Comparison of ENCODE assay signal across 17 cellular contexts in genomic region chr2:105490956-105491355, GRCh38.
DNase-seq lines count a peak whose midpoint lies in the region; ATAC-seq, FAIRE-seq and TF ChIP-seq lines count a peak whose summit lies in the region.
"Had no signal": no experiment of that assay in that cellular context is flagged by ENCODE, and none has a peak within 500 bp of the region (broad histone marks: within the 10 kb centered on the region; RNA-seq: fewer than 3 reads in every experiment).

No MANE protein-coding gene starts in this region.

- TF ChIP-seq CTCF in liver (IDR thresholded peaks at IDR 0.05; ENCODE audit: low read depth, low read length, missing input control) (no peak), HepG2 (CRISPR knock-in tag; IDR thresholded peaks at IDR 0.05) (no peak), Panc1 (IDR thresholded peaks at IDR 0.05) (no peak), sigmoid colon (IDR thresholded peaks at IDR 0.05) (no peak)

- BruUV-seq in HepG2 (replicated peaks; lab: Mats Ljungman, UMichigan) (no TSS peak), Panc1 (replicated peaks; lab: Mats Ljungman, UMichigan) (no TSS peak)

- TF ChIP-seq RAD21 in liver (IDR thresholded peaks at IDR 0.05): peak; percentile 42 to 45
- no peak for TF ChIP-seq RAD21 in HepG2 (CRISPR knock-in tag; IDR thresholded peaks at IDR 0.05)

- no peak overlapping the region for H3K4me3 ChIP-seq in liver (ENCODE audit: low read depth in 1 of 3, low read length in 3 of 3)
- no peak overlapping the region for H3K4me3 ChIP-seq in HepG2 (replicated peaks in 1 of 3; ENCODE audit: insufficient read depth in 1 of 3, low read depth in 2 of 3, low read length in 3 of 3)
- H3K4me3 ChIP-seq in Panc1 (ENCODE audit: low read depth in 2 of 2, low read length in 2 of 2): no peak overlapping the region
- no peak overlapping the region for H3K4me3 ChIP-seq in sigmoid colon
- H3K4me3 ChIP-seq: GM23338, SJSA1 had no signal

- no peak for DNase-seq in HepG2 (ENCODE audit: low spot score)
- DNase-seq in Panc1 (ENCODE audit: low read depth, low spot score): no peak
- DNase-seq in mucosa of gallbladder (ENCODE audit: low spot score): peak; percentile 57
- no peak for DNase-seq in sigmoid colon
- no peak for DNase-seq in T-helper 2 cell
- DNase-seq: AML-193; CD4-positive, alpha-beta T cell; DND-41; GDM1; NCI-H1694; NCI-H82 had no signal

- no peak overlapping the region for H3K9ac ChIP-seq in liver (ENCODE audit: low read depth in 1 of 2, low read length in 2 of 2)
- no peak overlapping the region for H3K9ac ChIP-seq in HepG2 (ENCODE audit: insufficient read depth, low read depth, low read length)

- TF ChIP-seq EP300 in HepG2 (IDR thresholded peaks at IDR 0.05; ENCODE audit: low read depth in 2 of 2, low read length in 2 of 2): no peak
- TF ChIP-seq EP300 in HepG2 (CRISPR knock-in tag; IDR thresholded peaks at IDR 0.05; ENCODE audit: borderline replicate concordance): no peak
- TF ChIP-seq EP300 in sigmoid colon (IDR thresholded peaks at IDR 0.05): no peak

- no peak for TF ChIP-seq POLR2A in HepG2 (IDR thresholded peaks at IDR 0.05; ENCODE audit: insufficient read depth in 1 of 2, low read depth in 2 of 2, low read length in 2 of 2)
- TF ChIP-seq POLR2A in sigmoid colon (IDR thresholded peaks at IDR 0.05): no peak

- FAIRE-seq in HepG2 (lab: Jason Lieb, UNC): no peak
- FAIRE-seq: GM12892, HTR-8/SVneo had no signal

- intact Hi-C loops in HepG2 (cut with micrococcal nuclease; ENCODE audit: unreplicated experiment) (no loop called here), Panc1 (cut with micrococcal nuclease; ENCODE audit: unreplicated experiment) (no loop called here), sigmoid colon (cut with DNase I) (no loop called here)

- no peaks in the 10 kb centered on the region for H4K20me1 ChIP-seq in HepG2 (ENCODE audit: insufficient read depth, low read length)

- peaks cover 3 to 17% (median 9%) of the 10 kb centered on the region in 4 donors for H3K4me1 ChIP-seq in liver (ENCODE audit: control insufficient read depth in 4 of 4, insufficient read depth in 4 of 4, low read length in 3 of 4)
- no peaks in the 10 kb centered on the region for H3K4me1 ChIP-seq in HepG2 (ENCODE audit: insufficient read depth, low read length)
- 0 out of 2 replicates have a peak, but pooled peaks cover 2% of the 10 kb centered on the region for H3K4me1 ChIP-seq in Panc1 (ENCODE audit: control insufficient read depth, insufficient read depth, low read length)
- no peaks in the 10 kb centered on the region for H3K4me1 ChIP-seq in sigmoid colon

- in situ Hi-C loops in HepG2 (cut with HindIII; ENCODE audit: extremely low pct_ligation_motif_present, low pct_unique_long_range_greater_than_20kb): no loop called here
- in situ Hi-C loops in Panc1 (cut with HindIII; ENCODE audit: low pct_unique_long_range_greater_than_20kb, low sequenced_read_pairs): no loop called here

- H3K36me3 ChIP-seq in liver (ENCODE audit: control insufficient read depth in 4 of 4, insufficient read depth in 3 of 4, low read depth in 1 of 4, low read length in 3 of 4) (no peaks in the 10 kb centered on the region), HepG2 (replicated peaks in 1 of 2; ENCODE audit: control insufficient read depth in 1 of 2, insufficient read depth in 2 of 2, low read length in 2 of 2) (no peaks in the 10 kb centered on the region), Panc1 (ENCODE audit: control insufficient read depth, insufficient read depth, low read length) (no peaks in the 10 kb centered on the region), sigmoid colon (no peaks in the 10 kb centered on the region)
- H3K36me3 ChIP-seq: SJSA1 had no signal

- WGBS in liver: 34% methylated on average over 1 of the region's 1 CpG
- 0% methylated on average over 1 of the region's 1 CpG for WGBS in HepG2 (ENCODE audit: low lambda C conversion rate)
- 24 to 76% methylated on average over 1 of the region's 1 CpG for WGBS in sigmoid colon, 2 donors

- no peak overlapping the region for H2AFZ ChIP-seq in HepG2 (ENCODE audit: low read length)
- H2AFZ ChIP-seq: GM23338 had no signal

- POLR2A ChIA-PET in HepG2 (lab: Yijun Ruan, JAX) (no interaction called here), Panc1 (lab: Charles Lee) (no interaction called here)

- CTCF ChIA-PET in HepG2 (lab: Yijun Ruan, JAX; ENCODE audit: low intra/inter-chr PET ratio, low total read pairs): no interaction called here
- CTCF ChIA-PET in Panc1 (lab: Charles Lee): no interaction called here

- H3K9me3 ChIP-seq in liver (ENCODE audit: control insufficient read depth in 4 of 4, low read length in 3 of 4): peaks cover 0 to 4% (median 1%) of the 10 kb centered on the region in 4 donors
- no peaks in the 10 kb centered on the region for H3K9me3 ChIP-seq in HepG2 (ENCODE audit: low read length)
- H3K9me3 ChIP-seq in Panc1 (ENCODE audit: control insufficient read depth, insufficient read depth, low read depth, low read length): peaks cover 23% of the 10 kb centered on the region; the same call in 1 of the 2 replicates
- H3K9me3 ChIP-seq in sigmoid colon: peaks cover 0 to 9% (median 2%) of the 10 kb centered on the region in 4 donors
- H3K9me3 ChIP-seq: SJSA1 had no signal

- no peak overlapping the region for H3K4me2 ChIP-seq in HepG2 (ENCODE audit: low read depth, low read length)
- H3K4me2 ChIP-seq: GM23338 had no signal

- no peaks in the 10 kb centered on the region for H3K27me3 ChIP-seq in liver (ENCODE audit: control insufficient read depth in 4 of 4, insufficient read depth in 4 of 4, low read length in 3 of 4)
- H3K27me3 ChIP-seq in HepG2 (ENCODE audit: control insufficient read depth in 1 of 2, insufficient read depth in 2 of 2, low read length in 2 of 2): peaks cover 2 to 30% of the 10 kb centered on the region in 2 experiments
- H3K27me3 ChIP-seq in Panc1 (ENCODE audit: control insufficient read depth, insufficient read depth, low read length): no peaks in the 10 kb centered on the region
- H3K27me3 ChIP-seq in sigmoid colon: no peaks in the 10 kb centered on the region
- H3K27me3 ChIP-seq: SJSA1 had no signal

- H3K27ac ChIP-seq in liver (ENCODE audit: low read depth in 1 of 2, low read length in 2 of 2): peak overlapping the region; percentile 66 to 68
- no peak overlapping the region for H3K27ac ChIP-seq in HepG2 (ENCODE audit: extremely low read length, insufficient read depth, low read length)
- peak overlapping the region; percentile 76; the same call in 1 of the 2 replicates for H3K27ac ChIP-seq in Panc1 (ENCODE audit: low read length)
- H3K27ac ChIP-seq in sigmoid colon: no peak overlapping the region
- H3K27ac ChIP-seq: SJSA1 had no signal

- no peaks in the 10 kb centered on the region for H3K79me2 ChIP-seq in HepG2 (ENCODE audit: insufficient read depth, low read length)

- no peak for ATAC-seq in HepG2
- ATAC-seq in Panc1: no peak
- no peak for ATAC-seq in GM18909 (IDR thresholded peaks at IDR 0.05; ENCODE audit: poor library complexity, unreplicated experiment)
- ATAC-seq: GM23338 had no signal

TF ChIP-seq in liver, 16 proteins besides CTCF, POLR2A, EP300 and RAD21 (continues in another document):
- TF ChIP-seq ATF3 (IDR thresholded peaks at IDR 0.05) (no peak), FOXA2 (IDR thresholded peaks at IDR 0.05) (peak; percentile 85), EGR1 (IDR thresholded peaks at IDR 0.05; ENCODE audit: low read depth in 2 of 2) (peak in 1 of 2 donors; percentile 63), SP1 (IDR thresholded peaks at IDR 0.05) (peak; percentile 84), MAX (IDR thresholded peaks at IDR 0.05) (peak; percentile 74)

TF ChIP-seq in HepG2, 621 proteins besides CTCF, POLR2A, EP300 and RAD21:
- TF ChIP-seq ZNF773 (CRISPR knock-in tag; IDR thresholded peaks at IDR 0.05; ENCODE audit: borderline replicate concordance): no peak
- TF ChIP-seq MEIS1 (CRISPR knock-in tag; IDR thresholded peaks at IDR 0.05; ENCODE audit: borderline replicate concordance): no peak
- TF ChIP-seq SRSF1 (optimal IDR thresholded peaks at IDR 0.05; ENCODE audit: low read depth, low read length): no peak
- TF ChIP-seq ZNF740 (CRISPR knock-in tag; IDR thresholded peaks at IDR 0.05): no peak
- TF ChIP-seq, protein P1, sequence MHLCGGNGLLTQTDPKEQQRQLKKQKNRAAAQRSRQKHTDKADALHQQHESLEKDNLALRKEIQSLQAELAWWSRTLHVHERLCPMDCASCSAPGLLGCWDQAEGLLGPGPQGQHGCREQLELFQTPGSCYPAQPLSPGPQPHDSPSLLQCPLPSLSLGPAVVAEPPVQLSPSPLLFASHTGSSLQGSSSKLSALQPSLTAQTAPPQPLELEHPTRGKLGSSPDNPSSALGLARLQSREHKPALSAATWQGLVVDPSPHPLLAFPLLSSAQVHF (CRISPR knock-in tag; IDR thresholded peaks at IDR 0.05): no peak

Comparison
In these comparisons a context has a peak if more than half of its experiments do, and no peak if none do; other contexts are left out.
1. H3K27ac ChIP-seq: peak in liver (2 of 2) and Panc1 (single experiment); none in HepG2 (single experiment) and sigmoid colon (0 of 4).